ENCODE assay signal across 6 cellular contexts in the genomic region with DNA sequence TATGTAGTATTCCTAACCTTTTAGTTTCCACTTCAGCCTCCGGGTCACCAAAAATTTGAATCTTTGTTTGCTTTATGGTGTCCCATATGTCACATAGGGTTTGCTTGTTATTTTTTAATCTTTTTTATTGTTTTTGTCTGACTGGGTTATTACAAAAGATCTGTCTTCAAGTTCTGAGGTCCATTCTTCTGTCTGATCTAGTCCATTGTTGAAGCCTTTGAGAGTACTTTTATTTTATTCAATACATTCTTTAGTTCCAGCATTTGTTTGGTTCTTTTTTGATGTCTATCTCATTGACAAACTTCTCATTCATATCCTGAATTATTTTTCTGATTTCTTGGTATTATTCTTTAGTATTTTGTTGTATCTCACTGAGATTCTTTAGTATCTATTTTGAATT.
"Had no signal": no experiment of that assay in that cellular context is flagged by ENCODE, and none has a peak within 500 bp of the region (broad histone marks: within the 10 kb centered on the region; RNA-seq: fewer than 3 reads in every experiment).

No MANE protein-coding gene starts in this region.

- FAIRE-seq: HTR-8/SVneo had no signal

- H3K27ac ChIP-seq: HL-60, KMS-11 had no signal

- H3K9ac ChIP-seq: KMS-11 had no signal

- DNase-seq: IMR-90, KBM-7, KG1 had no signal

- H3K4me2 ChIP-seq: KMS-11 had no signal
